Comparison of ENCODE assay signal across 14 cellular contexts in the genomic region with DNA sequence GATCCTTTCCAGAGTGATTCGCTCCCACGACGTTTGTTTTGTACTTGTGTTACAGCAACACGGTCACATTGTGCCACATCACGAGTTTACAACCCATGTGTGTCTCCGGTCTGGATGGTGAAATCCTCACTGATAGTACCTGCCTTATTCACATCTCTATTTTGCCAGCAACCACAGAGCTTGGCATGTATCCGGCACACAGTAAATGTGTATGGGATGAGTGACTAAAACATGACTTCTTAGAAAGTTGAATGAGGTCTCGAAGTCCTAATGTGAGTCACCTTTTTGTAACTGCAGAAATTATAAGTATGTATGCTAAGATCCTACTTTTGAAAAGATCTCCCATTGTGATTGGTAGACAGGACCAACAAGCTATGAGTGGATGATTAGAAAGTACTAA. TPM values are rescaled to one million over a fixed set of nuclear protein-coding genes. Genes with fewer than 3 reads are reported as not detected.
"Had no signal": no experiment of that assay in that cellular context is flagged by ENCODE, and none has a peak within 500 bp of the region (broad histone marks: within the 10 kb centered on the region; RNA-seq: fewer than 3 reads in every experiment).

No MANE protein-coding gene starts in this region.

- H2AFZ ChIP-seq: parathyroid adenoma had no signal

- H3K4me1 ChIP-seq: ascending aorta, parathyroid adenoma had no signal

- DNase-seq: activated CD4-positive, CD25-positive, alpha-beta regulatory T cell treated with anti-CD3 and anti-CD28 coated beads, Interleukin-2, amount 50 U/mL, for 72 hours; activated CD8-positive, alpha-beta memory T cell treated with anti-CD3 and anti-CD28 coated beads for 24 hours; activated CD8-positive, alpha-beta memory T cell treated with anti-CD3 and anti-CD28 coated beads, Interleukin-2, amount 50 U/mL, for 48 hours; activated effector memory CD4-positive, alpha-beta T cell treated with anti-CD3 and anti-CD28 coated beads, Interleukin-2, amount 50 U/mL, for 16 hours; activated naive CD4-positive, alpha-beta T cell treated with anti-CD3 and anti-CD28 coated beads, Interleukin-2, amount 50 U/mL, for 16 hours; activated T-cell treated with anti-CD3 and anti-CD28 coated beads, Interleukin-2, amount 50 U/mL, for 72 hours; effector memory CD8-positive, alpha-beta T cell; immature natural killer cell; naive thymus-derived CD8-positive, alpha-beta T cell; stimulated activated CD4-positive, alpha-beta T cell treated with anti-CD3 and anti-CD28 coated beads, Interleukin-4, amount 100 ng/mL, for 24 hours; stomach had no signal

- H3K4me3 ChIP-seq: ascending aorta, stomach had no signal

- H3K36me3 ChIP-seq: ascending aorta, stomach had no signal

- H3K27ac ChIP-seq: ascending aorta, parathyroid adenoma, stomach, VCaP had no signal

- H3K9ac ChIP-seq: parathyroid adenoma had no signal

- H3K27me3 ChIP-seq: ascending aorta, stomach had no signal

- H3K9me3 ChIP-seq: ascending aorta, stomach had no signal

RNA-seq across cellular contexts. Expression of gene STOX2, which starts 7.5 kb away (rescaled TPM):
- total RNA-seq: naive thymus-derived CD8-positive, alpha-beta T cell had no signal
- polyA plus RNA-seq: immature natural killer cell; naive thymus-derived CD8-positive, alpha-beta T cell had no signal
